8 cellular contexts compared by ENCODE assay signal in genomic region chr20:49278036-49278816, GRCh38. TPM values are rescaled to one million over a fixed set of nuclear protein-coding genes. Genes with fewer than 3 reads are reported as not detected.
A peak's percentile ranks its signal among the peaks of the same experiment; 100 is the strongest.
DNase-seq lines count a peak whose midpoint lies in the region; ATAC-seq and TF ChIP-seq lines count a peak whose summit lies in the region.

TSS of gene ZNFX1 (minus strand) at chr20:49278057. CDS start at chr20:49275839, 2,218 bp downstream.

- TF ChIP-seq CTCF in BJ (IDR thresholded peaks at IDR 0.05; ENCODE audit: insufficient read depth, low read depth, low read length) (no peak), coronary artery (IDR thresholded peaks at IDR 0.05) (no peak)

- intact Hi-C loops in activated CD4-positive, alpha-beta T cell treated with anti-CD3 and anti-CD28 coated beads, Interleukin-2, amount 10 ng/mL, durations not matched to agents 24 days and 14 days (cut with micrococcal nuclease), result loop anchor here (1.0 to 5.0 kb wide), 9 partner anchors 91 to 1654 kb away; partner anchors contain the start of genes ADNP, CSE1L, PTPN1 and UBE2V1
- intact Hi-C loops in left colon (cut with DNase I, micrococcal nuclease), result no loop called here

- H3K27me3 ChIP-seq in BJ (ENCODE audit: control insufficient read depth, insufficient read depth, low read length), result no peaks in the 10 kb centered on the region

- H3K4me3 ChIP-seq in BJ (ENCODE audit: low read depth, low read length), result peak within 1 kb of the TSS; percentile 91
- peak within 1 kb of the TSS; percentile 95 for H3K4me3 ChIP-seq in coronary artery

- ATAC-seq in GM19324 (IDR thresholded peaks at IDR 0.05; ENCODE audit: low FRiP score, unreplicated experiment) (peak; percentile 90), HG03469 (IDR thresholded peaks at IDR 0.05; ENCODE audit: unreplicated experiment) (peak; percentile 64), left colon (peak; percentile 91)

- DNase-seq in BJ (ENCODE audit: low read depth) (peak; percentile 82), NCI-H526 treated with DMSO at 0.1 percent for 48 hours (lab: John Stamatoyannopoulos, UW) (peak; percentile 99), coronary artery (ENCODE audit: low spot score) (peak; percentile 99), left colon (peak; percentile 99 to 100)
- peak; percentile 99 for DNase-seq in activated CD4-positive, alpha-beta T cell treated with anti-CD3 and anti-CD28 coated beads, Interleukin-2, amount 10 ng/mL, durations not matched to agents 24 days and 14 days
- DNase-seq in stimulated activated CD4-positive, alpha-beta T cell treated with anti-CD3 and anti-CD28 coated beads, Interleukin-1b, Interleukin-23, amount 100 ng/mL, for 48 hours, result peak; percentile 98

- peaks cover 82% of the 10 kb centered on the region for H3K36me3 Mint-ChIP-seq in activated CD4-positive, alpha-beta T cell treated with anti-CD3 and anti-CD28 coated beads, Interleukin-2, amount 10 ng/mL, durations not matched to agents 24 days and 14 days (ENCODE audit: low read depth)

- H3K36me3 ChIP-seq in BJ (ENCODE audit: control insufficient read depth, insufficient read depth, low read length), result peaks cover 33% of the 10 kb centered on the region

- CTCF ChIA-PET in BJ (lab: Yijun Ruan, JAX), result no interaction called here

- H3K27me3 Mint-ChIP-seq in activated CD4-positive, alpha-beta T cell treated with anti-CD3 and anti-CD28 coated beads, Interleukin-2, amount 10 ng/mL, durations not matched to agents 24 days and 14 days, result no peaks in the 10 kb centered on the region

- H3K9me3 Mint-ChIP-seq in activated CD4-positive, alpha-beta T cell treated with anti-CD3 and anti-CD28 coated beads, Interleukin-2, amount 10 ng/mL, durations not matched to agents 24 days and 14 days, result peaks cover 24% of the 10 kb centered on the region

- peak within 1 kb of the TSS; percentile 99 for H3K27ac Mint-ChIP-seq in activated CD4-positive, alpha-beta T cell treated with anti-CD3 and anti-CD28 coated beads, Interleukin-2, amount 10 ng/mL, durations not matched to agents 24 days and 14 days

- peak within 1 kb of the TSS; percentile 96 to 99 for H3K27ac ChIP-seq in coronary artery

- peak within 1 kb of the TSS; percentile 99 for H3K4me3 Mint-ChIP-seq in activated CD4-positive, alpha-beta T cell treated with anti-CD3 and anti-CD28 coated beads, Interleukin-2, amount 10 ng/mL, durations not matched to agents 24 days and 14 days

- POLR2A ChIA-PET in BJ (lab: Charles Lee), result interaction anchor here (0.5 to 0.7 kb wide), 2 partner anchors 9 to 10 kb away, joined by 3 to 5 read pairs; no protein-coding TSS in a partner anchor

- peaks cover 52% of the 10 kb centered on the region for H3K4me1 Mint-ChIP-seq in activated CD4-positive, alpha-beta T cell treated with anti-CD3 and anti-CD28 coated beads, Interleukin-2, amount 10 ng/mL, durations not matched to agents 24 days and 14 days

RNA-seq across cellular contexts. Expression of gene ZNFX1, which starts in this region (rescaled TPM):
- 11.2 and 12.8 TPM in 2 replicates for polyA plus RNA-seq in BJ (2011; rRNA removed)
- polyA minus RNA-seq in BJ (2011; rRNA and poly(A)+ RNA removed), result 33.7 and 43.7 TPM in 2 replicates
- 61.2 and 61.5 TPM in 2 replicates for total RNA-seq in activated CD4-positive, alpha-beta T cell treated with anti-CD3 and anti-CD28 coated beads, Interleukin-2, amount 10 ng/mL, durations not matched to agents 24 days and 14 days
- 10 to 100 TPM; 28.5 to 29.8 TPM for total RNA-seq in left colon

Comparison
In these comparisons a context has a peak if more than half of its experiments do, and no peak if none do; other contexts are left out.
1. Peak in every context shown above with its lines: DNase-seq, ATAC-seq, H3K4me3 ChIP-seq and H3K27ac ChIP-seq.